Comparison of ENCODE assay signal across 8 cellular contexts in genomic region chr7:73742753-73743641, GRCh38. TPM values are rescaled to one million over a fixed set of nuclear protein-coding genes. Genes with fewer than 3 reads are reported as not detected.
A peak's percentile ranks its signal among the peaks of the same experiment; 100 is the strongest.
DNase-seq lines count a peak whose midpoint lies in the region; ATAC-seq, FAIRE-seq and TF ChIP-seq lines count a peak whose summit lies in the region.

No MANE protein-coding gene starts in this region.

- no peaks in the 10 kb centered on the region for H3K9me1 ChIP-seq in K562 (ENCODE audit: control insufficient read depth, insufficient read depth, low read length)

- no peak overlapping the region for H3K4me3 ChIP-seq in BLaER1 treated with 17β-estradiol and CSF1 and Interleukin-3, amounts not matched to agents 10 nM and 100 nM
- no peak overlapping the region for H3K4me3 ChIP-seq in K562

- intact Hi-C loops in K562 (cut with micrococcal nuclease): no loop called here

- peaks cover 9 to 26% (median 18%) of the 10 kb centered on the region in 11 experiments; a peak in 21 of 22 replicates for H3K27me3 ChIP-seq in BLaER1 treated with 17β-estradiol and CSF1 and Interleukin-3, amounts not matched to agents 10 nM and 100 nM
- no peaks in the 10 kb centered on the region for H3K27me3 ChIP-seq in K562 (ENCODE audit: control insufficient read depth in 2 of 2, insufficient read depth in 2 of 2, low read length in 2 of 2)

- H3K36me3 Mint-ChIP-seq in memory B cell: no peaks in the 10 kb centered on the region

- no peaks in the 10 kb centered on the region for H3K9me3 ChIP-seq in BLaER1 treated with 17β-estradiol and CSF1 and Interleukin-3, amounts not matched to agents 10 nM and 100 nM (replicated peaks in 1 of 11)
- H3K9me3 ChIP-seq in K562 (replicated peaks; ENCODE audit: control insufficient read depth, insufficient read depth, low read depth, low read length): no peaks in the 10 kb centered on the region

- H4K20me1 ChIP-seq in BLaER1 treated with 17β-estradiol and CSF1 and Interleukin-3, amounts not matched to agents 10 nM and 100 nM: peaks cover 0 to under 1% (median under 1%) of the 10 kb centered on the region in 11 experiments; a peak in 8 of 22 replicates
- peaks cover under 1% of the 10 kb centered on the region; the same call in 1 of the 2 replicates for H4K20me1 ChIP-seq in K562 (replicated peaks; ENCODE audit: control insufficient read depth, insufficient read depth, low read length)

- peak overlapping the region; percentile 24 for H3K4me3 Mint-ChIP-seq in memory B cell

- POLR2A ChIA-PET in K562 (lab: Yijun Ruan, JAX): interaction anchor here (0.5 kb wide), 1 partner anchor 47 kb away, joined by 3 read pairs; no protein-coding TSS in a partner anchor

- DNase-seq in NCI-H1417 treated with DMSO at 0.1 percent for 48 hours (lab: John Stamatoyannopoulos, UW) (peak; percentile 99), K562 (ENCODE audit: extremely low read depth in 1 of 4, low spot score in 3 of 4) (no peak), memory B cell (ENCODE audit: low spot score in 2 of 2) (peak; percentile 39 to 61), activated gamma-delta T cell (lab: John Stamatoyannopoulos, UW) (no peak)
- no peak for DNase-seq in activated naive CD4-positive, alpha-beta T cell treated with anti-CD3 and anti-CD28 coated beads, Interleukin-2, amount 50 U/mL, for 16 hours

- 71% methylated on average over 34 of the region's 35 CpGs for WGBS in K562 (ENCODE audit: insufficient coverage, low coverage, missing lambda C conversion rate)

- peak overlapping the region; percentile 87 for H3K27ac Mint-ChIP-seq in memory B cell

- H3K4me1 ChIP-seq in BLaER1 treated with 17β-estradiol and CSF1 and Interleukin-3, amounts not matched to agents 10 nM and 100 nM: peaks cover 4 to 20% (median 15%) of the 10 kb centered on the region in 10 experiments; a peak in 19 of 20 replicates
- H3K4me1 ChIP-seq in K562 (replicated peaks in 1 of 2; ENCODE audit: control insufficient read depth in 2 of 2, insufficient read depth in 2 of 2, low read length in 2 of 2): peaks cover 2 to 28% of the 10 kb centered on the region in 2 experiments; a peak in 4 of 5 replicates

- no peak overlapping the region for H3K27ac ChIP-seq in BLaER1 treated with 17β-estradiol and CSF1 and Interleukin-3, amounts not matched to agents 10 nM and 100 nM
- no peak overlapping the region for H3K27ac ChIP-seq in K562 (ENCODE audit: extremely low read depth, low read depth, low read length)

- H3K36me3 ChIP-seq in BLaER1 treated with 17β-estradiol and CSF1 and Interleukin-3, amounts not matched to agents 10 nM and 100 nM: no peaks in the 10 kb centered on the region
- no peaks in the 10 kb centered on the region for H3K36me3 ChIP-seq in K562 (ENCODE audit: control insufficient read depth, insufficient read depth, low read length)

- BruUV-seq in K562 (replicated peaks; lab: Mats Ljungman, UMichigan): no TSS peak

- H3K9ac ChIP-seq in BLaER1 treated with 17β-estradiol and CSF1 and Interleukin-3, amounts not matched to agents 10 nM and 100 nM: peak overlapping the region in 1 of 11 experiments; percentile 33; a peak in 2 of 22 replicates
- peak overlapping the region in 1 of 2 experiments; percentile 54; a peak in 2 of 4 replicates for H3K9ac ChIP-seq in K562 (ENCODE audit: insufficient read depth in 1 of 2, low read depth in 2 of 2, low read length in 2 of 2)

- peaks cover 17% of the 10 kb centered on the region for H3K4me1 Mint-ChIP-seq in memory B cell

- no peak for TF ChIP-seq RAD21 in K562 (CRISPR knock-in tag; conservative IDR thresholded peaks at IDR 0.05 in 1 of 2, IDR thresholded peaks at IDR 0.05 in 1 of 2)

- TF ChIP-seq CTCF in K562 (IDR thresholded peaks at IDR 0.05 in 2 of 3, conservative IDR thresholded peaks at IDR 0.05 in 1 of 3; ENCODE audit: insufficient read depth in 2 of 3, low read depth in 1 of 3, low read length in 3 of 3): no peak

- peaks cover 10% of the 10 kb centered on the region for H3K79me2 ChIP-seq in K562 (ENCODE audit: control insufficient read depth, insufficient read depth, low read length)

- no peak for TF ChIP-seq EP300 in K562 (IDR thresholded peaks at IDR 0.05; ENCODE audit: low read length)

- peak overlapping the region in 9 of 11 experiments; percentile 16 to 71 (median 63); a peak in 15 of 22 replicates for H3K4me2 ChIP-seq in BLaER1 treated with 17β-estradiol and CSF1 and Interleukin-3, amounts not matched to agents 10 nM and 100 nM
- no peak overlapping the region for H3K4me2 ChIP-seq in K562 (ENCODE audit: insufficient read depth, low read length)

- no peaks in the 10 kb centered on the region for H3K27me3 Mint-ChIP-seq in memory B cell

- in situ Hi-C loops in K562 (cut with MboI): loop anchor here (5.0 kb wide), 1 partner anchor 114 kb away; no protein-coding TSS in a partner anchor

- ATAC-seq in K562 (no peak), memory B cell (ENCODE audit: low read depth) (peak; percentile 31), HG03045 (IDR thresholded peaks at IDR 0.05; ENCODE audit: unreplicated experiment) (no peak), HG03354 (IDR thresholded peaks at IDR 0.05; ENCODE audit: poor library complexity, severe bottlenecking, unreplicated experiment) (no peak)

- no peak for TF ChIP-seq POLR2A in K562 (conservative IDR thresholded peaks at IDR 0.05)

- H2AFZ ChIP-seq in K562 (ENCODE audit: low read depth, low read length): no peak overlapping the region

- no peaks in the 10 kb centered on the region for H3K9me3 Mint-ChIP-seq in memory B cell

- FAIRE-seq in K562 (lab: Jason Lieb, UNC): no peak

- CTCF ChIA-PET in K562 (lab: Yijun Ruan, JAX; ENCODE audit: low intra/inter-chr PET ratio): no interaction called here

RNA-seq across cellular contexts. Expression of gene ABHD11, which starts 4.4 kb away (rescaled TPM):
- total RNA-seq in K562 (2011; cell fraction: chromatin; rRNA removed; ENCODE audit: low replicate concordance): 36.5 and 95.8 TPM in 2 replicates
- total RNA-seq in K562 (2011; cell fraction: nucleolus; rRNA removed): 87.9 and 90.7 TPM in 2 replicates
- total RNA-seq in K562 (2011; cell fraction: nucleoplasm; rRNA removed): 50.6 and 64.7 TPM in 2 replicates
- total RNA-seq in K562 (2014; rRNA removed) (44.2 and 52.6 TPM in 2 replicates), K562 (2014; rRNA removed; fragmentation: Illumina TruSeq; extraction: Trizol) (11.7 and 13.2 TPM in 2 replicates), K562 (2015; rRNA removed; fragmentation: Illumina TruSeq; extraction: Trizol) (17.5 and 17.9 TPM in 2 replicates), K562 (2021) (32.6 and 37.3 TPM in 2 replicates)
- polyA plus RNA-seq in K562 (2011; rRNA removed) (18.4 and 18.9 TPM in 2 replicates), K562 (2014; fragmentation: Illumina TruSeq; extraction: Trizol) (25.5 and 26.3 TPM in 2 replicates), K562 (2014; fragmentation: Nextera tagmentation; extraction: Ambion mirVana) (1 to 10 TPM; 7.7 to 8.6 TPM), K562 (2014; rRNA removed) (40.7 and 41.7 TPM in 2 replicates)
- 22.5 and 50.4 TPM in 2 replicates for polyA plus RNA-seq in K562 (2011; cell fraction: cytosol; rRNA removed)
- 22.8 and 51.7 TPM in 2 replicates for polyA plus RNA-seq in K562 (2011; cell fraction: nucleus; rRNA removed)
- 24.2 and 35.9 TPM in 2 replicates for polyA plus RNA-seq in K562 (2012)
- 5.8 and 10.2 TPM in 2 replicates for polyA minus RNA-seq in K562 (2011; rRNA and poly(A)+ RNA removed)
- polyA minus RNA-seq in K562 (2011; cell fraction: cytosol; rRNA and poly(A)+ RNA removed): 7.9 and 9.4 TPM in 2 replicates
- polyA minus RNA-seq in K562 (2011; cell fraction: nucleus; rRNA and poly(A)+ RNA removed): 33.2 and 40.7 TPM in 2 replicates

RNA-seq across cellular contexts. Expression of gene STX1A, which starts 23.5 kb away (rescaled TPM):
- 30.3 and 77.9 TPM in 2 replicates for total RNA-seq in K562 (2011; cell fraction: chromatin; rRNA removed; ENCODE audit: low replicate concordance)
- 38.9 and 39.9 TPM in 2 replicates for total RNA-seq in K562 (2011; cell fraction: nucleolus; rRNA removed)
- 23.4 and 25.5 TPM in 2 replicates for total RNA-seq in K562 (2011; cell fraction: nucleoplasm; rRNA removed)
- total RNA-seq in K562 (2014; rRNA removed) (9.1 and 9.9 TPM in 2 replicates), K562 (2014; rRNA removed; fragmentation: Illumina TruSeq; extraction: Trizol) (2.3 and 3.9 TPM in 2 replicates), K562 (2015; rRNA removed; fragmentation: Illumina TruSeq; extraction: Trizol) (6.3 and 9.6 TPM in 2 replicates), K562 (2021) (8.0 and 8.9 TPM in 2 replicates)
- polyA plus RNA-seq in K562 (2011; rRNA removed) (6.7 and 7.5 TPM in 2 replicates), K562 (2014; fragmentation: Illumina TruSeq; extraction: Trizol) (6.1 and 9.9 TPM in 2 replicates), K562 (2014; fragmentation: Nextera tagmentation; extraction: Ambion mirVana) (under 1 TPM; 0.04 to 0.15 TPM), K562 (2014; rRNA removed) (11.7 and 15.1 TPM in 2 replicates)
- 5.7 and 9.2 TPM in 2 replicates for polyA plus RNA-seq in K562 (2011; cell fraction: cytosol; rRNA removed)
- polyA plus RNA-seq in K562 (2011; cell fraction: nucleus; rRNA removed): 47.5 and 68.0 TPM in 2 replicates
- polyA plus RNA-seq in K562 (2012): 7.2 and 8.0 TPM in 2 replicates
- 14.4 and 26.2 TPM in 2 replicates for polyA minus RNA-seq in K562 (2011; rRNA and poly(A)+ RNA removed)
- polyA minus RNA-seq in K562 (2011; cell fraction: cytosol; rRNA and poly(A)+ RNA removed): 6.7 and 8.3 TPM in 2 replicates
- 9.0 and 13.7 TPM in 2 replicates for polyA minus RNA-seq in K562 (2011; cell fraction: nucleus; rRNA and poly(A)+ RNA removed)

RNA-seq across cellular contexts. Expression of gene CLDN3, which starts 27.1 kb away (rescaled TPM):
- total RNA-seq in K562 (2011; cell fraction: chromatin; rRNA removed; ENCODE audit: low replicate concordance): not detected in 2 replicates
- total RNA-seq in K562 (2011; cell fraction: nucleolus; rRNA removed): not detected in 2 replicates
- total RNA-seq in K562 (2011; cell fraction: nucleoplasm; rRNA removed): not detected in 2 replicates
- total RNA-seq in K562 (2014; rRNA removed) (not detected in 2 replicates), K562 (2014; rRNA removed; fragmentation: Illumina TruSeq; extraction: Trizol) (not detected in 2 replicates), K562 (2015; rRNA removed; fragmentation: Illumina TruSeq; extraction: Trizol) (not detected in 2 replicates), K562 (2021) (0.29 TPM in 1 of 2 replicates, not detected in the other)
- polyA plus RNA-seq in K562 (2011; rRNA removed) (not detected in 2 replicates), K562 (2014; fragmentation: Illumina TruSeq; extraction: Trizol) (not detected in 2 replicates), K562 (2014; fragmentation: Nextera tagmentation; extraction: Ambion mirVana) (not detected), K562 (2014; rRNA removed) (not detected in 2 replicates)
- polyA plus RNA-seq in K562 (2011; cell fraction: cytosol; rRNA removed): not detected in 2 replicates
- not detected in 2 replicates for polyA plus RNA-seq in K562 (2011; cell fraction: nucleus; rRNA removed)
- 0.05 TPM in 1 of 2 replicates, not detected in the other for polyA plus RNA-seq in K562 (2012)
- polyA minus RNA-seq in K562 (2011; rRNA and poly(A)+ RNA removed): not detected in 2 replicates
- not detected in 2 replicates for polyA minus RNA-seq in K562 (2011; cell fraction: cytosol; rRNA and poly(A)+ RNA removed)
- not detected in 2 replicates for polyA minus RNA-seq in K562 (2011; cell fraction: nucleus; rRNA and poly(A)+ RNA removed)

RNA-seq across cellular contexts. Expression of gene BUD23, which starts 59.6 kb away (rescaled TPM):
- 117 and 181 TPM in 2 replicates for total RNA-seq in K562 (2011; cell fraction: chromatin; rRNA removed; ENCODE audit: low replicate concordance)
- 113 TPM in 2 replicates for total RNA-seq in K562 (2011; cell fraction: nucleolus; rRNA removed)
- 140 and 171 TPM in 2 replicates for total RNA-seq in K562 (2011; cell fraction: nucleoplasm; rRNA removed)
- total RNA-seq in K562 (2014; rRNA removed) (170 and 183 TPM in 2 replicates), K562 (2014; rRNA removed; fragmentation: Illumina TruSeq; extraction: Trizol) (117 and 124 TPM in 2 replicates), K562 (2015; rRNA removed; fragmentation: Illumina TruSeq; extraction: Trizol) (123 and 128 TPM in 2 replicates), K562 (2021) (135 and 144 TPM in 2 replicates)
- polyA plus RNA-seq in K562 (2011; rRNA removed) (115 and 168 TPM in 2 replicates), K562 (2014; fragmentation: Illumina TruSeq; extraction: Trizol) (206 and 216 TPM in 2 replicates), K562 (2014; fragmentation: Nextera tagmentation; extraction: Ambion mirVana) (100 to 1,000 TPM in 1 of 2 experiments, 10 to 100 TPM in 1; 79.5 to 150 TPM), K562 (2014; rRNA removed) (270 and 301 TPM in 2 replicates)
- 171 and 217 TPM in 2 replicates for polyA plus RNA-seq in K562 (2011; cell fraction: cytosol; rRNA removed)
- polyA plus RNA-seq in K562 (2011; cell fraction: nucleus; rRNA removed): 88.8 and 118 TPM in 2 replicates
- polyA plus RNA-seq in K562 (2012): 99.9 and 166 TPM in 2 replicates
- polyA minus RNA-seq in K562 (2011; rRNA and poly(A)+ RNA removed): 64.3 and 80.9 TPM in 2 replicates
- polyA minus RNA-seq in K562 (2011; cell fraction: cytosol; rRNA and poly(A)+ RNA removed): 39.0 and 45.1 TPM in 2 replicates
- polyA minus RNA-seq in K562 (2011; cell fraction: nucleus; rRNA and poly(A)+ RNA removed): 19.1 and 20.2 TPM in 2 replicates

RNA-seq across cellular contexts. Expression of gene DNAJC30, which starts 59.7 kb away (rescaled TPM):
- total RNA-seq in K562 (2011; cell fraction: chromatin; rRNA removed; ENCODE audit: low replicate concordance): 18.6 and 26.1 TPM in 2 replicates
- 21.3 and 26.5 TPM in 2 replicates for total RNA-seq in K562 (2011; cell fraction: nucleolus; rRNA removed)
- 23.2 and 25.1 TPM in 2 replicates for total RNA-seq in K562 (2011; cell fraction: nucleoplasm; rRNA removed)
- 6.9 and 8.6 TPM in 2 replicates for total RNA-seq in K562 (2014; rRNA removed)
- 3.8 and 4.2 TPM in 2 replicates for total RNA-seq in K562 (2014; rRNA removed; fragmentation: Illumina TruSeq; extraction: Trizol)
- 4.4 and 4.6 TPM in 2 replicates for total RNA-seq in K562 (2015; rRNA removed; fragmentation: Illumina TruSeq; extraction: Trizol)
- 10.1 and 11.3 TPM in 2 replicates for total RNA-seq in K562 (2021)
- polyA plus RNA-seq in K562 (2011; rRNA removed): 2.0 and 3.7 TPM in 2 replicates
- polyA plus RNA-seq in K562 (2011; cell fraction: cytosol; rRNA removed): 3.2 and 14.7 TPM in 2 replicates
- 4.0 and 7.2 TPM in 2 replicates for polyA plus RNA-seq in K562 (2011; cell fraction: nucleus; rRNA removed)
- 5.5 and 7.0 TPM in 2 replicates for polyA plus RNA-seq in K562 (2012)
- 4.6 and 6.4 TPM in 2 replicates for polyA plus RNA-seq in K562 (2014; fragmentation: Illumina TruSeq; extraction: Trizol)
- 1 to 10 TPM; 1.1 to 1.4 TPM for polyA plus RNA-seq in K562 (2014; fragmentation: Nextera tagmentation; extraction: Ambion mirVana)
- polyA plus RNA-seq in K562 (2014; rRNA removed): 9.2 and 11.4 TPM in 2 replicates
- 5.5 and 7.9 TPM in 2 replicates for polyA minus RNA-seq in K562 (2011; rRNA and poly(A)+ RNA removed)
- 3.3 and 3.4 TPM in 2 replicates for polyA minus RNA-seq in K562 (2011; cell fraction: cytosol; rRNA and poly(A)+ RNA removed)
- 8.8 and 10.3 TPM in 2 replicates for polyA minus RNA-seq in K562 (2011; cell fraction: nucleus; rRNA and poly(A)+ RNA removed)

Comparison
In these comparisons a context has a peak if more than half of its experiments do, and no peak if none do; other contexts are left out.
1. DNase-seq: peak in NCI-H1417 treated with DMSO at 0.1 percent for 48 hours (single experiment) and memory B cell (2 of 2); none in K562 (0 of 4), activated naive CD4-positive, alpha-beta T cell treated with anti-CD3 and anti-CD28 coated beads, Interleukin-2, amount 50 U/mL, for 16 hours (single experiment) and activated gamma-delta T cell (single experiment).